In the genomic region with DNA sequence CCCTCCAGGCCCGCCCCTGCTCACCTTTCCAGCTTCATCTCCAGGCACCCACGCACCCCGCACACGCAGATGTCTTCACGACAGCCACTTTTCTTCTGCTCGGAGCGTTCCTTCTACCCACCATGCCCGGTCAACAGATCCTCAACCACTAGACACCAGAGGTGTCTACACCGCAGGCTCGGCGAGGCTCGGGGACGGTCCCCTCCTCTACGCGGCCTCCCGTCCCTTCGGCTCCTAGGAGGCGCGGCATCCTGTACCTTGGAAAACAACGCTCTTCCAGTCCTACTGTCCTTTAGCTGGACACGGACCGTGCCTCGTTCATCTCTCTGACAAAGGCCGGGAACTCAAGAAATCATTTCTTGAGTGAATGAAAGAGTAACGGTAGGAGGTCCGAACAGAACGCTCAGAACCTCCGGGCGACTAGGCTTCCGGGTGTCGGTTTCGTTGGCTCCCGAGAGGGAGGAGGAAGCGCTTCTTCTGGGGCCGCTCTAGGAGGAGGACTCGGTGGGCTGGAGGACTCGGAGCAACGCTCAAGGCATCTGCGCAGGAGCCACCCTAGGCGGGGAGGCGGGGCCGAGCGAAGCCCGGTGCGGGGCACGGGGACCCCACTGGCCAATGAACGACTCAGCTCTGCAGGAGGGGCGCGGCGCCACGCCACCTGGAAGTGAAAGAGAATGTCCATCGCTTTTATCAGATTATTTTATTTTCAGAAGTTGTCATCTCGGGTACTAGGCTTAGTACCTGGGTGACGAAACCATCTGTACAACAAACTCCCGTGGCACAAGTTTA, we compare ENCODE assay signal across 8 cellular contexts. TPM values are rescaled to one million over a fixed set of nuclear protein-coding genes. Genes with fewer than 3 reads are reported as not detected.
DNase-seq lines count a peak whose midpoint lies in the region; ATAC-seq and TF ChIP-seq lines count a peak whose summit lies in the region.

No MANE protein-coding gene starts in this region.

- 0 to 1% methylated on average over 31 to 55 of the region's 55 CpGs for WGBS in testis, 2 donors

- ATAC-seq in HG02678 (IDR thresholded peaks at IDR 0.05; ENCODE audit: unreplicated experiment): peak; percentile 99
- peak; percentile 100 for ATAC-seq in activated naive CD8-positive, alpha-beta T cell treated with anti-CD3 and anti-CD28 coated beads, Interleukin-2, amount 10 ng/mL, durations not matched to agents 7 days and 5 days (ENCODE audit: low read depth)
- peak; percentile 100 for ATAC-seq in omental fat pad (ENCODE audit: low FRiP score)

- DNase-seq in GM12864 (ENCODE audit: low read depth) (peak; percentile 94), NCI-H1105 treated with DMSO at 0.1 percent for 48 hours (lab: John Stamatoyannopoulos, UW) (peak; percentile 94), SKM-1 treated with dmso at 0.1 percent for 144 hours (lab: John Stamatoyannopoulos, UW; ENCODE audit: unreplicated experiment) (peak; percentile 98), glutamatergic neuron (peak; percentile 99), omental fat pad (ENCODE audit: low spot score) (peak; percentile 83), testis (peak; percentile 98)
- DNase-seq in activated naive CD8-positive, alpha-beta T cell treated with anti-CD3 and anti-CD28 coated beads, Interleukin-2, amount 10 ng/mL, durations not matched to agents 7 days and 5 days: peak; percentile 99

- POLR2A ChIA-PET in activated naive CD8-positive, alpha-beta T cell treated with anti-CD3 and anti-CD28 coated beads, Interleukin-2, amount 10 ng/mL, durations not matched to agents 7 days and 5 days (lab: Charles Lee): interaction anchor here (1.0 to 2.4 kb wide), 6 partner anchors 9 to 167 kb away, joined by 3 to 13 read pairs (median 6); a partner anchor contains a TSS

- H3K9me3 ChIP-seq in testis: no peaks in the 10 kb centered on the region

- TF ChIP-seq CTCF in GM12864 (IDR thresholded peaks at IDR 0.05; ENCODE audit: low read depth, low read length, missing control alignments) (no peak), glutamatergic neuron (IDR thresholded peaks at IDR 0.05; ENCODE audit: partially characterized antibody, unreplicated experiment) (no peak), omental fat pad (IDR thresholded peaks at IDR 0.05) (no peak), testis (IDR thresholded peaks at IDR 0.05) (peak in 1 of 3 experiments; percentile 12)

- TF ChIP-seq POLR2A in testis (IDR thresholded peaks at IDR 0.05): no peak

- H3K27ac Mint-ChIP-seq in activated naive CD8-positive, alpha-beta T cell treated with anti-CD3 and anti-CD28 coated beads, Interleukin-2, amount 10 ng/mL, durations not matched to agents 7 days and 5 days: peak overlapping the region; percentile 98
- H3K27ac Mint-ChIP-seq in glutamatergic neuron (ENCODE audit: unreplicated experiment): peak overlapping the region; percentile 88

- peaks cover 6% of the 10 kb centered on the region for H3K36me3 Mint-ChIP-seq in activated naive CD8-positive, alpha-beta T cell treated with anti-CD3 and anti-CD28 coated beads, Interleukin-2, amount 10 ng/mL, durations not matched to agents 7 days and 5 days
- H3K36me3 Mint-ChIP-seq in glutamatergic neuron (ENCODE audit: unreplicated experiment): no peaks in the 10 kb centered on the region

- H3K27ac ChIP-seq in testis: peak overlapping the region; percentile 66 to 71

- H3K27me3 Mint-ChIP-seq in activated naive CD8-positive, alpha-beta T cell treated with anti-CD3 and anti-CD28 coated beads, Interleukin-2, amount 10 ng/mL, durations not matched to agents 7 days and 5 days: peaks cover 5% of the 10 kb centered on the region
- H3K27me3 Mint-ChIP-seq in glutamatergic neuron (ENCODE audit: unreplicated experiment): peaks cover 1% of the 10 kb centered on the region

- no peaks in the 10 kb centered on the region for H3K9me3 Mint-ChIP-seq in activated naive CD8-positive, alpha-beta T cell treated with anti-CD3 and anti-CD28 coated beads, Interleukin-2, amount 10 ng/mL, durations not matched to agents 7 days and 5 days
- H3K9me3 Mint-ChIP-seq in glutamatergic neuron (ENCODE audit: unreplicated experiment): peaks cover 3% of the 10 kb centered on the region

- no peaks in the 10 kb centered on the region for H3K27me3 ChIP-seq in testis

- H3K4me3 ChIP-seq in GM12864 (ENCODE audit: low read depth, low read length) (peak overlapping the region; percentile 88), testis (peak overlapping the region; percentile 67 to 94)

- intact Hi-C loops in testis (cut with DNase I; ENCODE audit: low total_unique reads): no loop called here

- H3K4me1 ChIP-seq in testis: peaks cover 7% of the 10 kb centered on the region

- H3K4me1 Mint-ChIP-seq in activated naive CD8-positive, alpha-beta T cell treated with anti-CD3 and anti-CD28 coated beads, Interleukin-2, amount 10 ng/mL, durations not matched to agents 7 days and 5 days: peaks cover 20% of the 10 kb centered on the region
- peaks cover 5% of the 10 kb centered on the region for H3K4me1 Mint-ChIP-seq in glutamatergic neuron (ENCODE audit: low read depth, unreplicated experiment)

- H3K36me3 ChIP-seq in testis (ENCODE audit: low read depth, missing control alignments): no peaks in the 10 kb centered on the region

- H3K4me3 Mint-ChIP-seq in activated naive CD8-positive, alpha-beta T cell treated with anti-CD3 and anti-CD28 coated beads, Interleukin-2, amount 10 ng/mL, durations not matched to agents 7 days and 5 days: peak overlapping the region; percentile 99
- peak overlapping the region; percentile 99 for H3K4me3 Mint-ChIP-seq in glutamatergic neuron (ENCODE audit: unreplicated experiment)

RNA-seq across cellular contexts. Expression of a gene that starts 7.2 kb away (rescaled TPM):
- 100 to 1,000 TPM in 1 of 2 experiments, 10 to 100 TPM in 1; 91.7 to 106 TPM for total RNA-seq in activated naive CD8-positive, alpha-beta T cell treated with anti-CD3 and anti-CD28 coated beads, Interleukin-2, amount 10 ng/mL, durations not matched to agents 7 days and 5 days
- total RNA-seq in glutamatergic neuron (ENCODE audit: unreplicated experiment) (128 TPM), omental fat pad (100 to 1,000 TPM; 243 to 384 (median 344) TPM), testis (100 to 1,000 TPM; 228 to 273 TPM)
- 233 TPM for polyA plus RNA-seq in testis (ENCODE audit: insufficient read depth, low read depth, low replicate concordance)

RNA-seq across cellular contexts. Expression of a gene that starts 14.5 kb away (rescaled TPM):
- 10 to 100 TPM; 26.6 to 30.1 TPM for total RNA-seq in activated naive CD8-positive, alpha-beta T cell treated with anti-CD3 and anti-CD28 coated beads, Interleukin-2, amount 10 ng/mL, durations not matched to agents 7 days and 5 days
- 9.4 TPM for total RNA-seq in glutamatergic neuron (ENCODE audit: unreplicated experiment)
- 100 to 1,000 TPM in 1 of 4 donors, 10 to 100 TPM in 3; 43.3 to 280 (median 60.5) TPM for total RNA-seq in omental fat pad
- 10 to 100 TPM; 13.6 to 20.2 TPM for total RNA-seq in testis
- 12.1 TPM for polyA plus RNA-seq in testis (ENCODE audit: insufficient read depth, low read depth, low replicate concordance)

RNA-seq across cellular contexts. Expression of a gene that starts 34.1 kb away (rescaled TPM):
- total RNA-seq in activated naive CD8-positive, alpha-beta T cell treated with anti-CD3 and anti-CD28 coated beads, Interleukin-2, amount 10 ng/mL, durations not matched to agents 7 days and 5 days: 10 to 100 TPM; 54.2 to 55.8 TPM
- total RNA-seq in glutamatergic neuron (ENCODE audit: unreplicated experiment) (60.8 TPM), omental fat pad (100 to 1,000 TPM in 1 of 4 donors, 10 to 100 TPM in 3; 54.6 to 113 (median 77.1) TPM), testis (10 to 100 TPM; 57.8 to 58.4 TPM)
- 48.3 TPM for polyA plus RNA-seq in testis (ENCODE audit: insufficient read depth, low read depth, low replicate concordance)

RNA-seq across cellular contexts. Expression of a gene that starts 34.7 kb away (rescaled TPM):
- total RNA-seq in activated naive CD8-positive, alpha-beta T cell treated with anti-CD3 and anti-CD28 coated beads, Interleukin-2, amount 10 ng/mL, durations not matched to agents 7 days and 5 days: 10 to 100 TPM; 48.9 to 51.0 TPM
- total RNA-seq in glutamatergic neuron (ENCODE audit: unreplicated experiment): 47.1 TPM
- total RNA-seq in omental fat pad: 10 to 100 TPM; 41.1 to 68.5 (median 51.6) TPM
- 10 to 100 TPM; 36.3 to 45.6 TPM for total RNA-seq in testis
- polyA plus RNA-seq in testis (ENCODE audit: insufficient read depth, low read depth, low replicate concordance): 32.1 TPM

RNA-seq across cellular contexts. Expression of a gene that starts 51.2 kb away (rescaled TPM):
- not detected for total RNA-seq in activated naive CD8-positive, alpha-beta T cell treated with anti-CD3 and anti-CD28 coated beads, Interleukin-2, amount 10 ng/mL, durations not matched to agents 7 days and 5 days
- total RNA-seq in glutamatergic neuron (ENCODE audit: unreplicated experiment): not detected
- total RNA-seq in omental fat pad: not detected
- not detected for total RNA-seq in testis
- not detected for polyA plus RNA-seq in testis (ENCODE audit: insufficient read depth, low read depth, low replicate concordance)

Comparison
In these comparisons a context has a peak if more than half of its experiments do, and no peak if none do; other contexts are left out.
1. Peak in every context shown above with its lines: DNase-seq, ATAC-seq, H3K4me3 ChIP-seq and H3K27ac ChIP-seq.